ENCODE assay signal across 18 cellular contexts in the genomic region with DNA sequence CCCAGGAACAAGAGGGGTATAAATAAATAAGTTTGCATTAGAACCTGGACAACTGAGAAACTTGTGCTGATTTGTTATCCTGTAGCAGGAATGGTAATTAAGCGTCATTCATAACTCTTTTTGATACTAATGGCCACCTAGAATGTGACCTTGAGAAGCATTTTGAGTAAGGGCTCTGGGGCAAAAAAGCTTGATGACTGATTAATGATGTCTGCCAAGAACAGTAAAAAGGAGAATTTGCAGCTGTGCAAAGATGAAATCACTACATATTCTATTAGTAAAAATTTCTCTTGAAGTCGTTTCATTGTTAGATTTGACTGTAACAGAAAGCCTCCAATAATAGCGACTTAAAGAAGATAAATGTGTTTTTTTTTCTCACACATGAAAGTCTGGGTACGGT.
DNase-seq lines count a peak whose midpoint lies in the region; ATAC-seq, FAIRE-seq and TF ChIP-seq lines count a peak whose summit lies in the region.
"Had no signal": no experiment of that assay in that cellular context is flagged by ENCODE, and none has a peak within 500 bp of the region (broad histone marks: within the 10 kb centered on the region; RNA-seq: fewer than 3 reads in every experiment).

No MANE protein-coding gene starts in this region.

- BruUV-seq in GM12878 (replicated peaks; lab: Mats Ljungman, UMichigan), result no TSS peak

- H3K4me3 Mint-ChIP-seq in nephron, result no peak overlapping the region
- no peak overlapping the region for H3K4me3 Mint-ChIP-seq in activated CD4-positive, alpha-beta T cell treated with anti-CD3 and anti-CD28 coated beads, Interleukin-2, amount 10 ng/mL, durations not matched to agents 7 days and 5 days
- H3K4me3 Mint-ChIP-seq: CD4-positive, alpha-beta memory T cell; HFFc6 had no signal

- no peak for ATAC-seq in GM12878

- SMC1A ChIA-PET in GM12878 (lab: Charles Lee; ENCODE audit: uncharacterized antibody, unreplicated experiment), result interaction anchor here (1.2 to 1.3 kb wide), 2 partner anchors 14 to 17 kb away, joined by 3 to 4 read pairs; no protein-coding TSS in a partner anchor

- in situ Hi-C loops in GM12878 (cut with MboI), result no loop called here

- no peak for TF ChIP-seq EP300 in GM12878 (IDR thresholded peaks at IDR 0.05; ENCODE audit: borderline replicate concordance in 1 of 2, control insufficient read depth in 1 of 2, low read depth in 2 of 2, low read length in 2 of 2)

- 8% methylated on average over 4 of the region's 4 CpGs for WGBS in GM12878 (ENCODE audit: insufficient coverage, insufficient replicate concordance, low lambda C conversion rate, missing lambda C conversion rate)

- no peaks in the 10 kb centered on the region; the same call in 1 of the 2 replicates for H3K79me2 ChIP-seq in GM12878 (ENCODE audit: control insufficient read depth, insufficient read depth, low read length)

- POLR2A ChIA-PET in GM12878 (lab: Charles Lee), result no interaction called here
- POLR2A ChIA-PET in activated CD4-positive, alpha-beta T cell treated with anti-CD3 and anti-CD28 coated beads, Interleukin-2, amount 10 ng/mL, durations not matched to agents 7 days and 5 days (lab: Charles Lee), result no interaction called here

- no peak overlapping the region for H3K9ac ChIP-seq in GM12878 (ENCODE audit: control insufficient read depth, insufficient read depth, low read length)

- no peak overlapping the region for H3K27ac ChIP-seq in GM12878 (ENCODE audit: control insufficient read depth, insufficient read depth)

- RAD21 ChIA-PET in GM12878 (lab: Charles Lee; ENCODE audit: unreplicated experiment), result interaction anchor here (1.0 kb wide), 1 partner anchor 11 kb away, joined by 3 read pairs; no protein-coding TSS in a partner anchor

- H3K4me2 ChIP-seq in GM12878 (ENCODE audit: control insufficient read depth, insufficient read depth), result no peak overlapping the region

- DNase-seq in NCI-H774 (lab: John Stamatoyannopoulos, UW), result peak; percentile 28
- DNase-seq in GM12878 (ENCODE audit: low read depth, low spot score), result no peak
- no peak for DNase-seq in activated CD4-positive, alpha-beta T cell treated with anti-CD3 and anti-CD28 coated beads for 48 hours
- DNase-seq in activated CD4-positive, alpha-beta T cell treated with anti-CD3 and anti-CD28 coated beads, Interleukin-2, amount 10 ng/mL, durations not matched to agents 7 days and 5 days, result no peak
- no peak for DNase-seq in NCI-H82 (lab: John Stamatoyannopoulos, UW)
- DNase-seq: C1 segment of cervical spinal cord; Calu3; CD4-positive, alpha-beta memory T cell; COR-L47; DMS53; DMS79 treated with DMSO at 0.1 percent for 48 hours; GF-D8; GOT3; HFFc6 had no signal

- H3K9me3 ChIP-seq in GM12878 (replicated peaks; ENCODE audit: control insufficient read depth, insufficient read depth, low read length), result no peaks in the 10 kb centered on the region
- H3K9me3 ChIP-seq: HAP-1 had no signal

- TF ChIP-seq CTCF in GM12878 (IDR thresholded peaks at IDR 0.05 in 2 of 3, conservative IDR thresholded peaks at IDR 0.05 in 1 of 3; ENCODE audit: control insufficient read depth in 2 of 3, extremely low read depth in 1 of 3, insufficient read depth in 1 of 3, low read depth in 3 of 3, low read length in 3 of 3), result no peak
- no peak for TF ChIP-seq CTCF in nephron (IDR thresholded peaks at IDR 0.05; ENCODE audit: unreplicated experiment in 3 of 3)

- TF ChIP-seq RAD21 in GM12878 (IDR thresholded peaks at IDR 0.05; ENCODE audit: insufficient read depth, low read depth, low read length), result no peak

- H3K4me1 Mint-ChIP-seq in nephron, result peaks cover 39% of the 10 kb centered on the region
- H3K4me1 Mint-ChIP-seq in activated CD4-positive, alpha-beta T cell treated with anti-CD3 and anti-CD28 coated beads, Interleukin-2, amount 10 ng/mL, durations not matched to agents 7 days and 5 days, result no peaks in the 10 kb centered on the region

- no peaks in the 10 kb centered on the region for H3K9me3 Mint-ChIP-seq in nephron
- H3K9me3 Mint-ChIP-seq in activated CD4-positive, alpha-beta T cell treated with anti-CD3 and anti-CD28 coated beads, Interleukin-2, amount 10 ng/mL, durations not matched to agents 7 days and 5 days, result no peaks in the 10 kb centered on the region
- H3K9me3 Mint-ChIP-seq: HFFc6 had no signal

- TF ChIP-seq POLR2A in GM12878 (IDR thresholded peaks at IDR 0.05; ENCODE audit: low read depth, low read length), result no peak

- no peak overlapping the region for H2AFZ ChIP-seq in GM12878 (ENCODE audit: control insufficient read depth, low read depth, low read length)

- no peaks in the 10 kb centered on the region for H3K36me3 Mint-ChIP-seq in nephron (ENCODE audit: low read depth)
- no peaks in the 10 kb centered on the region for H3K36me3 Mint-ChIP-seq in activated CD4-positive, alpha-beta T cell treated with anti-CD3 and anti-CD28 coated beads, Interleukin-2, amount 10 ng/mL, durations not matched to agents 7 days and 5 days (ENCODE audit: low read depth)
- H3K36me3 Mint-ChIP-seq: CD4-positive, alpha-beta memory T cell had no signal

- H3K36me3 ChIP-seq in GM12878 (ENCODE audit: control insufficient read depth in 2 of 2, insufficient read depth in 2 of 2, low read length in 1 of 2), result no peaks in the 10 kb centered on the region
- H3K36me3 ChIP-seq: HAP-1 had no signal

- peaks cover 3% of the 10 kb centered on the region; the same call in 1 of the 2 replicates for H4K20me1 ChIP-seq in GM12878 (ENCODE audit: control insufficient read depth, insufficient read depth)

- FAIRE-seq in GM12878 (lab: Jason Lieb, UNC), result no peak
- FAIRE-seq: GM12892, H54 had no signal

- no peaks in the 10 kb centered on the region for H3K4me1 ChIP-seq in GM12878 (ENCODE audit: control insufficient read depth, insufficient read depth, low read length)

- intact Hi-C loops in GM12878 (cut with micrococcal nuclease; ENCODE audit: unreplicated experiment), result no loop called here

- no peak overlapping the region for H3K4me3 ChIP-seq in GM12878
- H3K4me3 ChIP-seq: HAP-1 had no signal

- H3K27ac Mint-ChIP-seq in nephron, result peak overlapping the region; percentile 20 to 32 (median 30)
- no peak overlapping the region for H3K27ac Mint-ChIP-seq in activated CD4-positive, alpha-beta T cell treated with anti-CD3 and anti-CD28 coated beads, Interleukin-2, amount 10 ng/mL, durations not matched to agents 7 days and 5 days
- H3K27ac Mint-ChIP-seq: CD4-positive, alpha-beta memory T cell; HFFc6 had no signal

- CTCF ChIA-PET in GM12878 (lab: Yijun Ruan, JAX), result no interaction called here
- CTCF ChIA-PET in activated CD4-positive, alpha-beta T cell treated with anti-CD3 and anti-CD28 coated beads, Interleukin-2, amount 10 ng/mL, durations not matched to agents 7 days and 5 days (lab: Charles Lee), result no interaction called here

- H3K27me3 Mint-ChIP-seq in nephron (ENCODE audit: low read depth), result peaks cover 7% of the 10 kb centered on the region
- H3K27me3 Mint-ChIP-seq in activated CD4-positive, alpha-beta T cell treated with anti-CD3 and anti-CD28 coated beads, Interleukin-2, amount 10 ng/mL, durations not matched to agents 7 days and 5 days, result no peaks in the 10 kb centered on the region
- H3K27me3 Mint-ChIP-seq: CD4-positive, alpha-beta memory T cell had no signal

- H3K27me3 ChIP-seq in GM12878 (replicated peaks in 1 of 2; ENCODE audit: control insufficient read depth in 2 of 2, insufficient read depth in 2 of 2, low read length in 1 of 2), result no peaks in the 10 kb centered on the region

TF ChIP-seq in GM12878, 131 proteins besides CTCF, POLR2A, EP300 and RAD21:
- TF ChIP-seq CREM (IDR thresholded peaks at IDR 0.05; ENCODE audit: low read depth) (peak; percentile 25; the same call in 1 of the 2 replicates), CBFB (IDR thresholded peaks at IDR 0.05; ENCODE audit: low read depth) (no peak), NFIC (IDR thresholded peaks at IDR 0.05; ENCODE audit: low read depth, low read length) (peak; percentile 22; the same call in 1 of the 2 replicates), JUNB (IDR thresholded peaks at IDR 0.05) (peak; percentile 74)
